8 cellular contexts compared by ENCODE assay signal in the genomic region with DNA sequence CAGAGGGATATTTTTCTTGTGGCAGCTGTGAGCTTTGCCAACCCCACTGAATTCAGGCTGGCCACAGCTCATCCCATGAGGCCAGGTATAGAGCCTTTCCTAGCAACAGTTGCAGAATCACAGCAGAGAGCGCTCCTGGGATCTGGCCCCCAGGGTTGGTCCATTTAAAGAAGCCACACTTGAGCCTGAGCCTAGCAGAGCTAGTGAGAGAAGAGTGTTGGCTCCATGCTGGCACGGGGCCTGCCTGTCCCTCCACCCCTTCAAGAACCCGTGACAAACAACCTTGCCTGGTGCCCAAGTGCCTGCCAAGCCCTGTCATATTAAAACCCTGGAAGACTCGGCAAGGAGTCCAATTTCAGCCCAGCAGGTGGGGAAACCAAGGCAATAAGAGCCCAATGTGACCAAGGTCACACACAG.
DNase-seq lines count a peak whose midpoint lies in the region; TF ChIP-seq lines count a peak whose summit lies in the region.

No MANE protein-coding gene starts in this region.

- no peak overlapping the region; a peak in 1 of 20 replicates for H3K4me3 ChIP-seq in BLaER1 treated with 17β-estradiol and CSF1 and Interleukin-3, amounts not matched to agents 10 nM and 100 nM
- H3K4me3 ChIP-seq in Caco-2 (ENCODE audit: low read depth, low read length) = no peak overlapping the region

- peak overlapping the region; percentile 84 to 94 (median 90) for H3K27ac ChIP-seq in BLaER1 treated with 17β-estradiol and CSF1 and Interleukin-3, amounts not matched to agents 10 nM and 100 nM
- peak overlapping the region; percentile 88 for H3K27ac ChIP-seq in cingulate gyrus (ENCODE audit: low read depth, low read length)

- peak; percentile 73 to 90 for DNase-seq in NCI-H2081 (lab: John Stamatoyannopoulos, UW)
- DNase-seq in occipital lobe (lab: John Stamatoyannopoulos, UW) = peak; percentile 61
- no peak for DNase-seq in Caco-2
- DNase-seq in activated CD8-positive, alpha-beta memory T cell treated with anti-CD3 and anti-CD28 coated beads for 24 hours = no peak
- DNase-seq in stimulated activated CD4-positive, alpha-beta T cell treated with anti-CD3 and anti-CD28 coated beads, Interleukin-4, amount 100 ng/mL, for 24 hours = no peak
- no peak for DNase-seq in SW480 (ENCODE audit: low spot score)

- H3K9me3 Mint-ChIP-seq in Caco-2 (ENCODE audit: unreplicated experiment) = no peaks in the 10 kb centered on the region

- H3K9me3 ChIP-seq in BLaER1 treated with 17β-estradiol and CSF1 and Interleukin-3, amounts not matched to agents 10 nM and 100 nM (replicated peaks in 1 of 11) = no peaks in the 10 kb centered on the region
- no peaks in the 10 kb centered on the region for H3K9me3 ChIP-seq in Caco-2

- H3K4me3 Mint-ChIP-seq in Caco-2 (ENCODE audit: unreplicated experiment) = no peak overlapping the region

- intact Hi-C loops in Caco-2 (cut with micrococcal nuclease; ENCODE audit: unreplicated experiment) = loop anchor here (1.0 to 10.0 kb wide), 4 partner anchors 41 to 136 kb away; no protein-coding TSS in a partner anchor

- POLR2A ChIA-PET in Caco-2 (lab: Charles Lee) = no interaction called here

- peaks cover 20% of the 10 kb centered on the region for H3K4me1 Mint-ChIP-seq in Caco-2 (ENCODE audit: low read depth, unreplicated experiment)

- TF ChIP-seq CTCF in Caco-2 (IDR thresholded peaks at IDR 0.05; ENCODE audit: insufficient read depth in 1 of 2, low read depth in 1 of 2, low read length in 1 of 2, severe bottlenecking in 1 of 2, unreplicated experiment in 1 of 2) = no peak

- H3K9ac ChIP-seq in BLaER1 treated with 17β-estradiol and CSF1 and Interleukin-3, amounts not matched to agents 10 nM and 100 nM = peak overlapping the region; percentile 55 to 81 (median 77); a peak in 21 of 22 replicates

- H3K27me3 ChIP-seq in BLaER1 treated with 17β-estradiol and CSF1 and Interleukin-3, amounts not matched to agents 10 nM and 100 nM = no peaks in the 10 kb centered on the region
- H3K27me3 ChIP-seq in Caco-2 (replicated peaks; ENCODE audit: control insufficient read depth, insufficient read depth, low read length) = no peaks in the 10 kb centered on the region

- no TSS peak for BruUV-seq in Caco-2 (replicated peaks; lab: Mats Ljungman, UMichigan)

- no peak overlapping the region for H3K27ac Mint-ChIP-seq in Caco-2 (ENCODE audit: unreplicated experiment)

- H3K27me3 Mint-ChIP-seq in Caco-2 (ENCODE audit: insufficient read depth, unreplicated experiment) = no peaks in the 10 kb centered on the region

- no peaks in the 10 kb centered on the region for H4K20me1 ChIP-seq in BLaER1 treated with 17β-estradiol and CSF1 and Interleukin-3, amounts not matched to agents 10 nM and 100 nM

- H3K4me2 ChIP-seq in BLaER1 treated with 17β-estradiol and CSF1 and Interleukin-3, amounts not matched to agents 10 nM and 100 nM = peak overlapping the region; percentile 85 to 99 (median 94)

- H3K36me3 Mint-ChIP-seq in Caco-2 (ENCODE audit: insufficient read depth, unreplicated experiment) = no peaks in the 10 kb centered on the region

- no peaks in the 10 kb centered on the region for H3K36me3 ChIP-seq in BLaER1 treated with 17β-estradiol and CSF1 and Interleukin-3, amounts not matched to agents 10 nM and 100 nM
- no peaks in the 10 kb centered on the region for H3K36me3 ChIP-seq in Caco-2 (ENCODE audit: control insufficient read depth, insufficient read depth, low read length)

- H3K4me1 ChIP-seq in BLaER1 treated with 17β-estradiol and CSF1 and Interleukin-3, amounts not matched to agents 10 nM and 100 nM = peaks cover 82 to 100% (median 99%) of the 10 kb centered on the region in 10 experiments
- H3K4me1 ChIP-seq in Caco-2 = peaks cover 29% of the 10 kb centered on the region

- CTCF ChIA-PET in Caco-2 (lab: Charles Lee) = interaction anchor here (0.8 to 2.1 kb wide), 6 partner anchors 24 to 153 kb away, joined by 3 to 8 read pairs (median 4); no protein-coding TSS in a partner anchor

Comparison
In these comparisons a context has a peak if more than half of its experiments do, and no peak if none do; other contexts are left out.
1. DNase-seq: peak in NCI-H2081 (2 of 2) and occipital lobe (single experiment); none in Caco-2 (0 of 2), activated CD8-positive, alpha-beta memory T cell treated with anti-CD3 and anti-CD28 coated beads for 24 hours (single experiment), stimulated activated CD4-positive, alpha-beta T cell treated with anti-CD3 and anti-CD28 coated beads, Interleukin-4, amount 100 ng/mL, for 24 hours (single experiment) and SW480 (single experiment).